ENCODE assay signal across 8 cellular contexts in genomic region chr2:181457121-181457740, GRCh38. TPM values are rescaled to one million over a fixed set of nuclear protein-coding genes. Genes with fewer than 3 reads are reported as not detected.
DNase-seq lines count a peak whose midpoint lies in the region; ATAC-seq and TF ChIP-seq lines count a peak whose summit lies in the region.

Gene ITGA4 (plus strand): TSS chr2:181457386. CDS start chr2:181457655, 269 bp downstream.

- peak; percentile 82 for TF ChIP-seq CTCF in OCI-LY3 (IDR thresholded peaks at IDR 0.05; ENCODE audit: low read depth, low read length)
- peak; percentile 59 for TF ChIP-seq CTCF in neutrophil (IDR thresholded peaks at IDR 0.05)
- peak in 2 of 3 experiments; percentile 24 to 50 for TF ChIP-seq CTCF in testis (IDR thresholded peaks at IDR 0.05)

- intact Hi-C loops in testis (cut with DNase I; ENCODE audit: low total_unique reads), result no loop called here

- peaks cover 2 to 5% of the 10 kb centered on the region in 2 donors for H3K36me3 Mint-ChIP-seq in activated T-cell treated with anti-CD3 and anti-CD28 coated beads, Interleukin-2, amount 50 U/mL, for 72 hours (ENCODE audit: insufficient read depth in 2 of 2)

- H3K27ac ChIP-seq in OCI-LY3 (ENCODE audit: low read length) (no peak within 1 kb of the TSS), neutrophil (peak within 1 kb of the TSS; percentile 77), testis (no peak within 1 kb of the TSS)

- peak within 1 kb of the TSS; percentile 75 for H3K9ac ChIP-seq in OCI-LY3 (ENCODE audit: low read length)

- no peaks in the 10 kb centered on the region for H3K36me3 ChIP-seq in OCI-LY3 (replicated peaks; ENCODE audit: low read depth, low read length)
- H3K36me3 ChIP-seq in neutrophil, result no peaks in the 10 kb centered on the region
- H3K36me3 ChIP-seq in testis (ENCODE audit: low read depth, missing control alignments), result no peaks in the 10 kb centered on the region

- peaks cover 42% of the 10 kb centered on the region for H3K27me3 ChIP-seq in OCI-LY3 (ENCODE audit: low read depth, low read length)
- no peaks in the 10 kb centered on the region for H3K27me3 ChIP-seq in neutrophil
- H3K27me3 ChIP-seq in testis, result no peaks in the 10 kb centered on the region

- H3K4me1 ChIP-seq in OCI-LY3 (ENCODE audit: low read length) (peaks cover 11% of the 10 kb centered on the region), neutrophil (ENCODE audit: control insufficient read depth in 1 of 2, insufficient read depth in 1 of 2, low read depth in 1 of 2, low read length in 1 of 2) (peaks cover 63 to 65% of the 10 kb centered on the region in 2 experiments), testis (no peaks in the 10 kb centered on the region)

- H3K4me3 Mint-ChIP-seq in activated T-cell treated with anti-CD3 and anti-CD28 coated beads, Interleukin-2, amount 50 U/mL, for 72 hours, result peak within 1 kb of the TSS; percentile 89 to 95

- no peak for TF ChIP-seq POLR2A in testis (IDR thresholded peaks at IDR 0.05)

- H4K20me1 ChIP-seq in OCI-LY3 (ENCODE audit: insufficient read depth, low read length), result no peaks in the 10 kb centered on the region

- H3K9me3 Mint-ChIP-seq in activated T-cell treated with anti-CD3 and anti-CD28 coated beads, Interleukin-2, amount 50 U/mL, for 72 hours, result no peaks in the 10 kb centered on the region

- peak within 1 kb of the TSS; percentile 95 for H3K27ac Mint-ChIP-seq in activated T-cell treated with anti-CD3 and anti-CD28 coated beads, Interleukin-2, amount 50 U/mL, for 72 hours

- H3K9me3 ChIP-seq in OCI-LY3 (ENCODE audit: insufficient read depth, low read length) (no peaks in the 10 kb centered on the region), neutrophil (no peaks in the 10 kb centered on the region), testis (no peaks in the 10 kb centered on the region)

- peak within 1 kb of the TSS; percentile 97 for H2AFZ ChIP-seq in OCI-LY3 (ENCODE audit: low read depth, low read length)

- H3K4me2 ChIP-seq in OCI-LY3 (ENCODE audit: low read length), result peak within 1 kb of the TSS; percentile 96

- H3K4me3 ChIP-seq in OCI-LY3 (ENCODE audit: low read length), result peak within 1 kb of the TSS; percentile 88
- H3K4me3 ChIP-seq in neutrophil (ENCODE audit: low read depth in 1 of 2, low read length in 1 of 2), result peak within 1 kb of the TSS; percentile 77 to 78
- H3K4me3 ChIP-seq in testis, result peak within 1 kb of the TSS; percentile 49 to 60

- ATAC-seq in GM18909 (IDR thresholded peaks at IDR 0.05; ENCODE audit: poor library complexity, unreplicated experiment), result peak; percentile 74
- ATAC-seq in HG03139 (IDR thresholded peaks at IDR 0.05; ENCODE audit: unreplicated experiment), result peak; percentile 61
- peak; percentile 84 to 85 for ATAC-seq in activated T-cell treated with anti-CD3 and anti-CD28 coated beads, Interleukin-2, amount 50 U/mL, for 72 hours (replicated peaks in 1 of 2)

- 0% methylated on average over 6 to 64 of the region's 67 CpGs for WGBS in testis, 2 donors

- no peaks in the 10 kb centered on the region for H3K27me3 Mint-ChIP-seq in activated T-cell treated with anti-CD3 and anti-CD28 coated beads, Interleukin-2, amount 50 U/mL, for 72 hours (ENCODE audit: low read depth)

- peaks cover 57% of the 10 kb centered on the region for H3K4me1 Mint-ChIP-seq in activated T-cell treated with anti-CD3 and anti-CD28 coated beads, Interleukin-2, amount 50 U/mL, for 72 hours (ENCODE audit: low read depth)

- no peaks in the 10 kb centered on the region for H3K79me2 ChIP-seq in OCI-LY3 (ENCODE audit: low read length)

- DNase-seq in Ammon's horn (ENCODE audit: low spot score), result peak; percentile 37
- DNase-seq in activated T-cell treated with anti-CD3 and anti-CD28 coated beads, Interleukin-2, amount 50 U/mL, for 72 hours, result peak; percentile 89 to 91
- DNase-seq in fibroblast of the conjunctiva (ENCODE audit: low read depth), result peak; percentile 43
- peak; percentile 69 for DNase-seq in testis

RNA-seq across cellular contexts. Expression of gene ITGA4, which starts in this region (rescaled TPM):
- total RNA-seq in activated T-cell treated with anti-CD3 and anti-CD28 coated beads, Interleukin-2, amount 50 U/mL, for 72 hours, result 10 to 100 TPM; 47.3 to 47.5 TPM
- total RNA-seq in testis, result 1 to 10 TPM; 1.6 to 3.8 TPM
- polyA plus RNA-seq in testis (ENCODE audit: insufficient read depth, low read depth, low replicate concordance), result 1.7 TPM

Comparison
In these comparisons a context has a peak if more than half of its experiments do, and no peak if none do; other contexts are left out.
1. RNA of gene ITGA4 (total RNA-seq): 47.3 to 47.5 TPM in activated T-cell treated with anti-CD3 and anti-CD28 coated beads, Interleukin-2, amount 50 U/mL, for 72 hours; 1.6 to 3.8 TPM in testis; every median in the first group is over 4 times any median in the second.
2. DNase-seq: peak in every context shown above with its lines; median percentile 90 in activated T-cell treated with anti-CD3 and anti-CD28 coated beads, Interleukin-2, amount 50 U/mL, for 72 hours; 69 in testis; 43 in fibroblast of the conjunctiva; 37 in Ammon's horn.
3. Peak in every context shown above with its lines, with median percentiles within 50 percentile points of each other: ATAC-seq, H3K4me3 ChIP-seq and CTCF ChIP-seq.